ENCODE assay signal across 9 cellular contexts in genomic region chr12:42421844-42422779, GRCh38.
DNase-seq lines count a peak whose midpoint lies in the region; ATAC-seq, FAIRE-seq and TF ChIP-seq lines count a peak whose summit lies in the region.
"Had no signal": no experiment of that assay in that cellular context is flagged by ENCODE, and none has a peak within 500 bp of the region (broad histone marks: within the 10 kb centered on the region; RNA-seq: fewer than 3 reads in every experiment).

No MANE protein-coding gene starts in this region.

- no peak overlapping the region for H3K4me3 Mint-ChIP-seq in T-helper 17 cell

- DNase-seq in HT1080 (ENCODE audit: low read depth) = peak; percentile 31
- DNase-seq in heart right ventricle = peak in 1 of 2 donors; percentile 16
- no peak for DNase-seq in dorsolateral prefrontal cortex
- no peak for DNase-seq in 8988T
- DNase-seq in NCI-H1694 (lab: John Stamatoyannopoulos, UW) = no peak
- no peak for DNase-seq in T-helper 17 cell

- no peak overlapping the region for H3K27ac Mint-ChIP-seq in T-helper 17 cell

- intact Hi-C loops in heart right ventricle (cut with DNase I) = no loop called here
- intact Hi-C loops in dorsolateral prefrontal cortex (cut with DNase I) = no loop called here

- H3K4me1 ChIP-seq in heart right ventricle = peaks cover 0 to 33% (median 17%) of the 10 kb centered on the region in 9 donors

- ATAC-seq in GM21526 (IDR thresholded peaks at IDR 0.05; ENCODE audit: low FRiP score, unreplicated experiment) (peak; percentile 95), heart right ventricle (peak in 7 of 8 donors; percentile 78 to 92 (median 84)), T-helper 17 cell (no peak)

- H3K36me3 Mint-ChIP-seq in T-helper 17 cell (ENCODE audit: low read depth) = peaks cover 12% of the 10 kb centered on the region

- WGBS in heart right ventricle, 2 donors = 62 to 63% methylated on average over 3 of the region's 3 CpGs

- no peaks in the 10 kb centered on the region for H3K27me3 ChIP-seq in heart right ventricle
- no peaks in the 10 kb centered on the region for H3K27me3 ChIP-seq in dorsolateral prefrontal cortex
- H3K27me3 ChIP-seq: cardiac muscle cell had no signal

- FAIRE-seq in G401.6 (lab: Jason Lieb, UNC) = peak; percentile 19

- H3K27ac ChIP-seq in heart right ventricle (peak overlapping the region in 8 of 10 donors; percentile 3 to 66 (median 21)), dorsolateral prefrontal cortex (peak overlapping the region in 1 of 59 donors; percentile 16)
- H3K27ac ChIP-seq: cardiac muscle cell had no signal

- TF ChIP-seq CTCF in heart right ventricle (IDR thresholded peaks at IDR 0.05) (no peak), dorsolateral prefrontal cortex (IDR thresholded peaks at IDR 0.05 in 54 of 56, conservative IDR thresholded peaks at IDR 0.05 in 2 of 56; ENCODE audit: low read depth in 1 of 56, partially characterized antibody in 56 of 56) (no peak)

- H3K4me1 Mint-ChIP-seq in T-helper 17 cell = peaks cover 30% of the 10 kb centered on the region

- no peaks in the 10 kb centered on the region for H3K36me3 ChIP-seq in heart right ventricle
- H3K36me3 ChIP-seq: cardiac muscle cell had no signal

- H3K4me3 ChIP-seq in heart right ventricle (no peak overlapping the region), dorsolateral prefrontal cortex (no peak overlapping the region)
- H3K4me3 ChIP-seq: cardiac muscle cell had no signal

- H3K27me3 Mint-ChIP-seq in T-helper 17 cell = no peaks in the 10 kb centered on the region

- H3K9me3 ChIP-seq in heart right ventricle = no peaks in the 10 kb centered on the region
- H3K9me3 ChIP-seq in T-helper 17 cell (ENCODE audit: control insufficient read depth, low read length, poor library complexity, severe bottlenecking) = no peaks in the 10 kb centered on the region
